ENCODE assay signal across 23 cellular contexts in the genomic region with DNA sequence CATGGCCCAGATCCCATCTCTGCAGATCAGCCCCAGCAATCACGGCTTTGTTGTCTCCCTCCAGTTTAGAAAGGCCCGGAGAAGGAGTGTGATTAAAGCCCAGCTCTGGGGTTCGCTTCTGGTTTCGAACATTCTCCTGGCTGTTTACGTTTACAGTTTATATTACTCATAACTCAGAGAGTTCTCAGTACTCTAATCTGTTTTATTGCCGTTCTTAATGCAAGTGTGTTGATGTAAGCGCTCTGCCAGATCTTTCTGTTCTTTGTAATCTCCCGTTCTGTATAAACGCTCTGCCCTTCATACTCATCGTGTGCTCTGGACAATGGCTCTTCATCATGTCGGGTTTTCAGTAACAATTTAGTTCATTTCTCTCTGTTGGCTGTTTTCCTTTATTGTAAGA.
DNase-seq lines count a peak whose midpoint lies in the region; ATAC-seq lines count a peak whose summit lies in the region.
"Had no signal": no experiment of that assay in that cellular context is flagged by ENCODE, and none has a peak within 500 bp of the region (broad histone marks: within the 10 kb centered on the region; RNA-seq: fewer than 3 reads in every experiment).

No MANE protein-coding gene starts in this region.

- peak overlapping the region; percentile 72 for H3K27ac ChIP-seq in angular gyrus (ENCODE audit: low read depth, low read length)
- H3K27ac ChIP-seq: adrenal gland, gastrocnemius medialis, SK-N-MC had no signal

- ATAC-seq in left colon (peak; percentile 49), GM19328 (IDR thresholded peaks at IDR 0.05; ENCODE audit: unreplicated experiment) (no peak), HG03045 (IDR thresholded peaks at IDR 0.05; ENCODE audit: unreplicated experiment) (no peak)
- ATAC-seq: gastrocnemius medialis had no signal

- peak; percentile 79 for DNase-seq in H4 (ENCODE audit: low spot score)
- DNase-seq in left colon, result no peak
- DNase-seq in superior temporal gyrus (ENCODE audit: extremely low spot score), result peak; percentile 61
- DNase-seq in hippocampal formation (lab: John Stamatoyannopoulos, UW), result no peak
- DNase-seq: activated B cell treated with CpG ODN at 0.5 μM for 24 hours; activated CD4-positive, alpha-beta T cell treated with anti-CD3 and anti-CD28 coated beads, Interleukin-2, amount 50 U/mL, for 48 hours; adrenal gland; CD4-positive, alpha-beta T cell; dermis blood vessel endothelial cell; gastrocnemius medialis; GF-D8; KG1; kidney; NCI-H1048; NCI-H2081; NCI-H510A treated with DMSO at 0.1 percent for 48 hours; NK-92 treated with Interleukin-12 subunit alpha and Interleukin-12 subunit beta, amount 100 ng/mL, for 24 hours; stimulated activated CD4-positive, alpha-beta T cell treated with anti-CD3 and anti-CD28 coated beads, Interleukin-12 subunit alpha, Interleukin-12 subunit beta, amount 100 ng/mL, for 4 hours; stomach had no signal

- intact Hi-C loops in left colon (cut with DNase I, micrococcal nuclease), result no loop called here

Comparison
In these comparisons a context has a peak if more than half of its experiments do, and no peak if none do; other contexts are left out.
1. DNase-seq: peak in H4 (single experiment) and superior temporal gyrus (single experiment); none in left colon (0 of 2) and hippocampal formation (0 of 2).